Comparison of ENCODE assay signal across 2 cellular contexts in genomic region chr19:22422220-22422619, GRCh38.
TF ChIP-seq lines count a peak whose summit lies in the region.

ZNF98 (minus strand) TSS chr19:22422346; CDS start chr19:22422224, 122 bp downstream.

TF ChIP-seq in liver, 16 proteins besides CTCF, POLR2A, EP300 and RAD21:
- TF ChIP-seq JUND (IDR thresholded peaks at IDR 0.05): no peak
- TF ChIP-seq SP1 (IDR thresholded peaks at IDR 0.05): no peak
- no peak for TF ChIP-seq FOXA2 (IDR thresholded peaks at IDR 0.05)
- no peak for TF ChIP-seq TAF1 (conservative IDR thresholded peaks at IDR 0.05)
- TF ChIP-seq REST (IDR thresholded peaks at IDR 0.05): no peak
- no peak for TF ChIP-seq EGR1 (IDR thresholded peaks at IDR 0.05; ENCODE audit: low read depth in 2 of 2)
- no peak for TF ChIP-seq NR2F2 (IDR thresholded peaks at IDR 0.05)
- TF ChIP-seq GABPA (IDR thresholded peaks at IDR 0.05 in 1 of 2, conservative IDR thresholded peaks at IDR 0.05 in 1 of 2): no peak
- TF ChIP-seq HNF4A (conservative IDR thresholded peaks at IDR 0.05): no peak
- TF ChIP-seq YY1 (IDR thresholded peaks at IDR 0.05): no peak
- TF ChIP-seq FOXA1 (IDR thresholded peaks at IDR 0.05): no peak
- TF ChIP-seq, protein P1, sequence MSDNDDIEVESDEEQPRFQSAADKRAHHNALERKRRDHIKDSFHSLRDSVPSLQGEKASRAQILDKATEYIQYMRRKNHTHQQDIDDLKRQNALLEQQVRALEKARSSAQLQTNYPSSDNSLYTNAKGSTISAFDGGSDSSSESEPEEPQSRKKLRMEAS (IDR thresholded peaks at IDR 0.05): no peak

TF ChIP-seq in HepG2, 621 proteins besides CTCF, POLR2A, EP300 and RAD21:
- TF ChIP-seq, protein P1 (IDR thresholded peaks at IDR 0.05): no peak
- TF ChIP-seq, protein P2, sequence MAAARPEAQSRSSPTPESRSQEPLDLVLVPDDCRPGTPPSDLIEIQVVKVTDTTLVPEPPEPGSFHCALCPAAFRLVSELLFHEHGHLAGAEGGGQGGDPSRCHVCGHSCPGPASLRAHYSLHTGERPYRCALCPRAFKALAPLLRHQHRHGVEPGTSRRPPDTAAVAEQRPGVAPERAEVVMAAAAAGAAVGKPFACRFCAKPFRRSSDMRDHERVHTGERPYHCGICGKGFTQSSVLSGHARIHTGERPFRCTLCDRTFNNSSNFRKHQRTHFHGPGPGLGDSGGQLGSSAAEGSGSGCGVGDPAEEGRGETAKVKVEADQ (CRISPR knock-in tag; IDR thresholded peaks at IDR 0.05; ENCODE audit: borderline replicate concordance): no peak
- TF ChIP-seq, protein P3, sequence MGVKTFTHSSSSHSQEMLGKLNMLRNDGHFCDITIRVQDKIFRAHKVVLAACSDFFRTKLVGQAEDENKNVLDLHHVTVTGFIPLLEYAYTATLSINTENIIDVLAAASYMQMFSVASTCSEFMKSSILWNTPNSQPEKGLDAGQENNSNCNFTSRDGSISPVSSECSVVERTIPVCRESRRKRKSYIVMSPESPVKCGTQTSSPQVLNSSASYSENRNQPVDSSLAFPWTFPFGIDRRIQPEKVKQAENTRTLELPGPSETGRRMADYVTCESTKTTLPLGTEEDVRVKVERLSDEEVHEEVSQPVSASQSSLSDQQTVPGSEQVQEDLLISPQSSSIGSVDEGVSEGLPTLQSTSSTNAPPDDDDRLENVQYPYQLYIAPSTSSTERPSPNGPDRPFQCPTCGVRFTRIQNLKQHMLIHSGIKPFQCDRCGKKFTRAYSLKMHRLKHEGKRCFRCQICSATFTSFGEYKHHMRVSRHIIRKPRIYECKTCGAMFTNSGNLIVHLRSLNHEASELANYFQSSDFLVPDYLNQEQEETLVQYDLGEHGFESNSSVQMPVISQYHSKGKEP (CRISPR knock-in tag; IDR thresholded peaks at IDR 0.05): no peak
- no peak for TF ChIP-seq DBP (CRISPR knock-in tag; IDR thresholded peaks at IDR 0.05; ENCODE audit: not compliant biosample characterization)
- no peak for TF ChIP-seq NFIB (CRISPR knock-in tag; IDR thresholded peaks at IDR 0.05; ENCODE audit: borderline replicate concordance)
- TF ChIP-seq, protein P4, sequence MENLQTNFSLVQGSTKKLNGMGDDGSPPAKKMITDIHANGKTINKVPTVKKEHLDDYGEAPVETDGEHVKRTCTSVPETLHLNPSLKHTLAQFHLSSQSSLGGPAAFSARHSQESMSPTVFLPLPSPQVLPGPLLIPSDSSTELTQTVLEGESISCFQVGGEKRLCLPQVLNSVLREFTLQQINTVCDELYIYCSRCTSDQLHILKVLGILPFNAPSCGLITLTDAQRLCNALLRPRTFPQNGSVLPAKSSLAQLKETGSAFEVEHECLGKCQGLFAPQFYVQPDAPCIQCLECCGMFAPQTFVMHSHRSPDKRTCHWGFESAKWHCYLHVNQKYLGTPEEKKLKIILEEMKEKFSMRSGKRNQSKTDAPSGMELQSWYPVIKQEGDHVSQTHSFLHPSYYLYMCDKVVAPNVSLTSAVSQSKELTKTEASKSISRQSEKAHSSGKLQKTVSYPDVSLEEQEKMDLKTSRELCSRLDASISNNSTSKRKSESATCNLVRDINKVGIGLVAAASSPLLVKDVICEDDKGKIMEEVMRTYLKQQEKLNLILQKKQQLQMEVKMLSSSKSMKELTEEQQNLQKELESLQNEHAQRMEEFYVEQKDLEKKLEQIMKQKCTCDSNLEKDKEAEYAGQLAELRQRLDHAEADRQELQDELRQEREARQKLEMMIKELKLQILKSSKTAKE (CRISPR knock-in tag; IDR thresholded peaks at IDR 0.05; ENCODE audit: borderline replicate concordance): no peak
- TF ChIP-seq ZMYM2 (CRISPR knock-in tag; IDR thresholded peaks at IDR 0.05): no peak
- TF ChIP-seq ZNF263 (CRISPR knock-in tag; IDR thresholded peaks at IDR 0.05): no peak
